Comparison of ENCODE assay signal across 19 cellular contexts in genomic region chr11:15884131-15884530, GRCh38.
DNase-seq lines count a peak whose midpoint lies in the region; ATAC-seq and TF ChIP-seq lines count a peak whose summit lies in the region.
"Had no signal": no experiment of that assay in that cellular context is flagged by ENCODE, and none has a peak within 500 bp of the region (broad histone marks: within the 10 kb centered on the region; RNA-seq: fewer than 3 reads in every experiment).

No MANE protein-coding gene starts in this region.

- peak overlapping the region; percentile 53 for H4K8ac ChIP-seq in trophoblast cell (ENCODE audit: low read depth, low read length)

- H3K14ac ChIP-seq in trophoblast cell (ENCODE audit: low read length) = peak overlapping the region; percentile 74

- peak overlapping the region; percentile 48 for H3K4ac ChIP-seq in trophoblast cell (ENCODE audit: low read depth, low read length)

- TF ChIP-seq CTCF in type B pancreatic cell (conservative IDR thresholded peaks at IDR 0.05) = no peak
- no peak for TF ChIP-seq CTCF in Caco-2 (IDR thresholded peaks at IDR 0.05; ENCODE audit: insufficient read depth in 1 of 2, low read depth in 1 of 2, low read length in 1 of 2, severe bottlenecking in 1 of 2, unreplicated experiment in 1 of 2)

- peaks cover 19% of the 10 kb centered on the region for H3K79me1 ChIP-seq in trophoblast cell (ENCODE audit: low read length)

- H3K27me3 Mint-ChIP-seq in type B pancreatic cell = peaks cover 26% of the 10 kb centered on the region
- no peaks in the 10 kb centered on the region for H3K27me3 Mint-ChIP-seq in Caco-2 (ENCODE audit: insufficient read depth, unreplicated experiment)

- DNase-seq in caudate nucleus (lab: John Stamatoyannopoulos, UW) = peak in 9 of 61 donors; percentile 3 to 22 (median 11)
- DNase-seq in right cardiac atrium = peak; percentile 34 to 78 (median 70)
- DNase-seq in trophoblast cell = no peak
- DNase-seq in type B pancreatic cell (ENCODE audit: extremely low spot score, unreplicated experiment) = no peak
- DNase-seq in GM03348 (ENCODE audit: low spot score) = no peak
- DNase-seq in Caco-2 = no peak
- DNase-seq in inferior parietal cortex (ENCODE audit: extremely low spot score) = no peak
- DNase-seq in T-helper 2 cell = no peak
- DNase-seq: Calu3; CD4-positive, alpha-beta T cell; DMS53; HCEC 1CT; NCI-H1417; NCI-H1930; NCI-H2171; NCI-H510A; PC-9 had no signal

- H3K9me3 ChIP-seq in right cardiac atrium (ENCODE audit: control insufficient read depth, low read length) (no peaks in the 10 kb centered on the region), trophoblast cell (ENCODE audit: insufficient read depth, low read depth, low read length) (no peaks in the 10 kb centered on the region), Caco-2 (no peaks in the 10 kb centered on the region)
- H3K9me3 ChIP-seq: BE2C had no signal

- peak overlapping the region; percentile 94 for H4K91ac ChIP-seq in trophoblast cell (ENCODE audit: low read depth, low read length)

- H3K4me3 Mint-ChIP-seq in type B pancreatic cell (no peak overlapping the region), Caco-2 (ENCODE audit: unreplicated experiment) (no peak overlapping the region)
- H3K4me3 Mint-ChIP-seq: CD4-positive, alpha-beta T cell had no signal

- H3K9ac ChIP-seq in trophoblast cell (ENCODE audit: low read length) = no peak overlapping the region

- H3K36me3 Mint-ChIP-seq in type B pancreatic cell = no peaks in the 10 kb centered on the region
- H3K36me3 Mint-ChIP-seq in Caco-2 (ENCODE audit: insufficient read depth, unreplicated experiment) = no peaks in the 10 kb centered on the region

- no peaks in the 10 kb centered on the region for H3K79me2 ChIP-seq in trophoblast cell (ENCODE audit: control insufficient read depth, insufficient read depth, low read length, poor library complexity)

- H3K27ac Mint-ChIP-seq in type B pancreatic cell (peak overlapping the region; percentile 12), Caco-2 (ENCODE audit: unreplicated experiment) (no peak overlapping the region)
- H3K27ac Mint-ChIP-seq: CD4-positive, alpha-beta T cell had no signal

- H3K4me1 Mint-ChIP-seq in type B pancreatic cell (ENCODE audit: unreplicated experiment) (peaks cover 43% of the 10 kb centered on the region), Caco-2 (ENCODE audit: low read depth, unreplicated experiment) (peaks cover 5% of the 10 kb centered on the region)

- no peaks in the 10 kb centered on the region for H3K36me3 ChIP-seq in trophoblast cell (ENCODE audit: control insufficient read depth in 1 of 2, insufficient read depth in 2 of 2, low read length in 2 of 2)
- H3K36me3 ChIP-seq in Caco-2 (ENCODE audit: control insufficient read depth, insufficient read depth, low read length) = no peaks in the 10 kb centered on the region
- H3K36me3 ChIP-seq: BE2C had no signal

- ATAC-seq in right cardiac atrium = peak; percentile 14 to 18

- peak overlapping the region; percentile 83 for H2BK5ac ChIP-seq in trophoblast cell (ENCODE audit: low read depth, low read length, poor library complexity)

- no TSS peak for BruUV-seq in Caco-2 (replicated peaks; lab: Mats Ljungman, UMichigan)

- peak overlapping the region; percentile 20 for H2BK120ac ChIP-seq in trophoblast cell (ENCODE audit: insufficient read depth, low read length, poor library complexity)

- H3K9me3 Mint-ChIP-seq in type B pancreatic cell (peaks cover 3% of the 10 kb centered on the region), Caco-2 (ENCODE audit: unreplicated experiment) (no peaks in the 10 kb centered on the region)
- H3K9me3 Mint-ChIP-seq: CD4-positive, alpha-beta T cell had no signal

- no peak overlapping the region for H3K23ac ChIP-seq in trophoblast cell (ENCODE audit: low read length)

- no peak overlapping the region for H2AFZ ChIP-seq in trophoblast cell (ENCODE audit: insufficient read depth, low read length, poor library complexity)
- H2AFZ ChIP-seq: PC-9 had no signal

- H3K4me3 ChIP-seq in right cardiac atrium (ENCODE audit: low read length) (no peak overlapping the region), trophoblast cell (ENCODE audit: low read depth, low read length) (no peak overlapping the region), Caco-2 (ENCODE audit: low read depth, low read length) (no peak overlapping the region)
- H3K4me3 ChIP-seq: PC-9 had no signal

- H3K27me3 ChIP-seq in right cardiac atrium (ENCODE audit: control insufficient read depth, insufficient read depth) (no peaks in the 10 kb centered on the region), trophoblast cell (ENCODE audit: insufficient read depth, low read length) (no peaks in the 10 kb centered on the region), Caco-2 (replicated peaks; ENCODE audit: control insufficient read depth, insufficient read depth, low read length) (no peaks in the 10 kb centered on the region)
- H3K27me3 ChIP-seq: BE2C had no signal

- WGBS in right cardiac atrium = 65% methylated on average over 13 of the region's 13 CpGs
- WGBS in trophoblast cell (ENCODE audit: extremely low coverage, insufficient coverage, insufficient read length) = no CpG with 5 or more reads among the region's 13 CpGs

- no peaks in the 10 kb centered on the region for H3K4me1 ChIP-seq in right cardiac atrium (ENCODE audit: control insufficient read depth, insufficient read depth, low read length)
- H3K4me1 ChIP-seq in trophoblast cell (ENCODE audit: control insufficient read depth in 1 of 2, insufficient read depth in 2 of 2, low read length in 2 of 2) = peaks cover 14 to 28% of the 10 kb centered on the region in 2 experiments
- peaks cover 15% of the 10 kb centered on the region for H3K4me1 ChIP-seq in Caco-2
- H3K4me1 ChIP-seq: BE2C had no signal

- H3K27ac ChIP-seq in caudate nucleus (ENCODE audit: low read depth, low read length) = peak overlapping the region; percentile 84
- peak overlapping the region; percentile 93 for H3K27ac ChIP-seq in right cardiac atrium (ENCODE audit: low read length)
- peak overlapping the region; percentile 53 for H3K27ac ChIP-seq in trophoblast cell (ENCODE audit: low read depth, low read length)
- H3K27ac ChIP-seq: HL-60, PC-9 had no signal

- intact Hi-C loops in right cardiac atrium (cut with DNase I) (no loop called here), Caco-2 (cut with micrococcal nuclease; ENCODE audit: unreplicated experiment) (no loop called here)

- H2AK5ac ChIP-seq in trophoblast cell (ENCODE audit: low read length) = peak overlapping the region; percentile 55

- CTCF ChIA-PET in Caco-2 (lab: Charles Lee) = no interaction called here

- no peak overlapping the region for H4K12ac ChIP-seq in trophoblast cell (ENCODE audit: low read depth, low read length)

- peak overlapping the region; percentile 2 for H3K18ac ChIP-seq in trophoblast cell (ENCODE audit: low read length)

- H3K4me2 ChIP-seq in trophoblast cell (ENCODE audit: low read length) = no peak overlapping the region
- H3K4me2 ChIP-seq: PC-9 had no signal

- POLR2A ChIA-PET in Caco-2 (lab: Charles Lee) = no interaction called here

- peak overlapping the region; percentile 90 for H2BK12ac ChIP-seq in trophoblast cell (ENCODE audit: low read length)

Comparison
In these comparisons a context has a peak if more than half of its experiments do, and no peak if none do; other contexts are left out.
1. DNase-seq: peak in right cardiac atrium (3 of 3); none in trophoblast cell (0 of 2), type B pancreatic cell (single experiment), GM03348 (single experiment), Caco-2 (0 of 2), inferior parietal cortex (single experiment) and T-helper 2 cell (0 of 5).
2. Peak in every context shown above with its lines, with median percentiles within 50 percentile points of each other: H3K27ac ChIP-seq.